Comparison of ENCODE assay signal across 8 cellular contexts in the genomic region with DNA sequence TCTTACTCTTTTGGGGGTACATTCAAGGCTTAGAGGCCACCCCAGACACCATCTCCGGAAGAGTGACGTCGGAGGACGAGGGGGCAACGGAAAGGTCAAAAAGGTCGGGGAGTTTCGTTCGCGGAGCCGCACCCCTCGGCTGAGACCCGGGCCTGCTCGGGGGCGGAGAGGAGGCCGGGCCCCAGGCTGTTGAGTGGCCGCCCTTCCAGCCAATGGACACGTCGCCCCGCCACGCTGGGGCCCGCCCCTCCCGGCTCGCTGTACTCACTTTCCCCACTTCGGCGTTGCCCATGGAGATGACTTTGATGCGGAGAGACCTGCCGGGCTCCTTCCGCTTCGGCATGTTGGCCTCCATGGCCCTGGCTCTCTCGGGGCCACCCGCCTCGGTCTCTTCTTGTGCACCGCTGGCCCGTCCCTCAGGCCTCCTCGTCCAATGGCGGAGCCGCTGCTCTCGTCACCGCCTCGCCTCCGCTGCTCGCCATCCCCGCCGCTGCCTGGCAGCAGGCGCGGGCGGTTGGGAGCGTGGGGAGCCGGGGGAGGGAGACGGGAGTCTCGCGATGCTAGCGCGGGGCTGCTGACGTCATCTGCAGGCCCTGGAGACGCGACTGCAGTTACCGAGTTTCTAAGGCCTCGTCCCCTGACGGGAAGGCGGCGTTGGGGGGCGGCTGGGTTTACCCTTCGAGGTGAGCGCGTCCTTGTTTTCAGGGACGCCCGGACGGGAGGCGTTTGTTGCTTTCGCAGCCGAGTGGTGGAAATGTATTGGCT. TPM values are rescaled to one million over a fixed set of nuclear protein-coding genes. Genes with fewer than 3 reads are reported as not detected.
A peak's percentile ranks its signal among the peaks of the same experiment; 100 is the strongest.
DNase-seq lines count a peak whose midpoint lies in the region; ATAC-seq, FAIRE-seq and TF ChIP-seq lines count a peak whose summit lies in the region.

Gene DNAJC27, minus strand, starts transcription at position 406 of the 765 bp plus-strand sequence. Its CDS starts 51 bp downstream, at position 355.

- peak; percentile 95 for ATAC-seq in HG03432 (IDR thresholded peaks at IDR 0.05; ENCODE audit: unreplicated experiment)

- DNase-seq in Ammon's horn (ENCODE audit: low spot score) (peak; percentile 99), NCI-H460 (ENCODE audit: extremely low read depth, low read depth) (peak; percentile 97), cerebellum (ENCODE audit: low spot score) (peak; percentile 99), kidney (peak; percentile 99)
- peak; percentile 96 for DNase-seq in activated CD4-positive, alpha-beta T cell treated with anti-CD3 and anti-CD28 coated beads for 1 hour
- peak; percentile 92 to 95 for DNase-seq in stimulated activated CD4-positive, alpha-beta T cell treated with anti-CD3 and anti-CD28 coated beads, Interleukin-15, amount 100 ng/mL, for 1 hour (ENCODE audit: low read depth in 1 of 2, low spot score in 1 of 2)

- no peak for TF ChIP-seq CTCF in kidney (IDR thresholded peaks at IDR 0.05; ENCODE audit: borderline replicate concordance, extremely low read depth, insufficient read depth)

- TF ChIP-seq POLR2A in GM19193 (IDR thresholded peaks at IDR 0.05; ENCODE audit: extremely low read depth, insufficient read depth, insufficient read length): peak; percentile 92

- intact Hi-C loops in kidney (cut with DNase I): loop anchor here (10.0 kb wide), 1 partner anchor 163 kb away; no protein-coding TSS in a partner anchor

- H3K4me3 ChIP-seq in kidney (ENCODE audit: low read length in 2 of 2): peak within 1 kb of the TSS; percentile 74 to 92

- no peaks in the 10 kb centered on the region for H3K9me3 ChIP-seq in kidney (ENCODE audit: control insufficient read depth in 1 of 2, low read length in 2 of 2)

- peak within 1 kb of the TSS; percentile 96 to 100 for H3K9ac ChIP-seq in kidney (ENCODE audit: low read length in 2 of 2)

- H3K27ac ChIP-seq in kidney (ENCODE audit: low read depth in 2 of 2, low read length in 2 of 2): peak within 1 kb of the TSS; percentile 94 to 99

- H3K36me3 ChIP-seq in kidney (ENCODE audit: control insufficient read depth in 1 of 2, insufficient read depth in 2 of 2, low read length in 2 of 2): peaks cover 3 to 5% of the 10 kb centered on the region in 2 donors

- no peak for FAIRE-seq in kidney (lab: Jason Lieb, UNC)

- no peaks in the 10 kb centered on the region for H3K4me1 ChIP-seq in kidney (ENCODE audit: control insufficient read depth in 1 of 2, insufficient read depth in 1 of 2, low read depth in 1 of 2, low read length in 2 of 2)

RNA-seq across cellular contexts. Expression of gene DNAJC27, which starts in this region (rescaled TPM):
- total RNA-seq in NCI-H460 (2014; rRNA removed; shearing (Covaris generic)): 4.2 and 7.5 TPM in 2 replicates
- 7.2 and 8.4 TPM in 2 replicates for polyA plus RNA-seq in NCI-H460 (2014; cell fraction: nucleus; rRNA removed)
- total RNA-seq in cerebellum: 13.1 TPM
- 11.4 TPM for total RNA-seq in kidney
- 3.2 TPM for polyA plus RNA-seq in kidney (ENCODE audit: insufficient read depth, low read depth, low replicate concordance)

Comparison
In these comparisons a context has a peak if more than half of its experiments do, and no peak if none do; other contexts are left out.
1. Peak in every context shown above with its lines: DNase-seq, ATAC-seq, H3K4me3 ChIP-seq and H3K27ac ChIP-seq.